In genomic region chr4:6095897-6096296, GRCh38 we compare ENCODE assay signal across 20 cellular contexts.
"Had no signal": no experiment of that assay in that cellular context is flagged by ENCODE, and none has a peak within 500 bp of the region (broad histone marks: within the 10 kb centered on the region; RNA-seq: fewer than 3 reads in every experiment).

No MANE protein-coding gene starts in this region.

- H3K4me1 ChIP-seq: ascending aorta, breast epithelium, left ventricle myocardium inferior, psoas muscle, right atrium auricular region, tibial artery had no signal

- H3K9me3 ChIP-seq: ascending aorta, breast epithelium, neutrophil, ovary, psoas muscle, right atrium auricular region, tibial artery had no signal

- H3K9me3 Mint-ChIP-seq: activated naive CD4-positive, alpha-beta T cell treated with anti-CD3 and anti-CD28 coated beads, Interleukin-2, amount 50 U/mL, for 72 hours; immature natural killer cell; natural killer cell had no signal

- H3K27ac Mint-ChIP-seq: activated naive CD4-positive, alpha-beta T cell treated with anti-CD3 and anti-CD28 coated beads, Interleukin-2, amount 50 U/mL, for 72 hours; stimulated activated naive CD8-positive, alpha-beta T cell treated with anti-CD3 and anti-CD28 coated beads, Interleukin-15, Interleukin-2, amounts not matched to agents 100 ng/mL and 50 ng/mL, for 24 hours had no signal

- ATAC-seq: natural killer cell, psoas muscle had no signal

- H3K27me3 Mint-ChIP-seq: stimulated activated naive CD8-positive, alpha-beta T cell treated with anti-CD3 and anti-CD28 coated beads, Interleukin-15, Interleukin-2, amounts not matched to agents 100 ng/mL and 50 ng/mL, for 24 hours had no signal

- H3K36me3 Mint-ChIP-seq: activated naive CD4-positive, alpha-beta T cell treated with anti-CD3 and anti-CD28 coated beads, Interleukin-2, amount 50 U/mL, for 72 hours; natural killer cell had no signal

- H3K27me3 ChIP-seq: ascending aorta, breast epithelium, ovary, right atrium auricular region had no signal

- H3K27ac ChIP-seq: ascending aorta, breast epithelium, left ventricle myocardium inferior, neutrophil, ovary, psoas muscle, right atrium auricular region, tibial artery, WERI-Rb-1 had no signal

- H3K4me3 Mint-ChIP-seq: immature natural killer cell; natural killer cell; stimulated activated naive CD8-positive, alpha-beta T cell treated with anti-CD3 and anti-CD28 coated beads, Interleukin-15, Interleukin-2, amounts not matched to agents 100 ng/mL and 50 ng/mL, for 24 hours had no signal

- DNase-seq: activated CD4-positive, alpha-beta T cell treated with anti-CD3 and anti-CD28 coated beads, Interleukin-2, amount 50 U/mL, for 4 hours; activated T-cell treated with anti-CD3 and anti-CD28 coated beads for 4 hours; cortex of kidney; immature natural killer cell; kidney glomerular epithelial cell; left ventricle myocardium inferior; midbrain; natural killer cell; ovary; psoas muscle; stimulated activated CD4-positive, alpha-beta T cell treated with anti-CD3 and anti-CD28 coated beads, Interleukin-1b, Interleukin-23, amount 100 ng/mL, for 48 hours; substantia nigra; WERI-Rb-1 had no signal

- H3K36me3 ChIP-seq: ascending aorta, breast epithelium, left ventricle myocardium inferior, neutrophil, ovary, right atrium auricular region, tibial artery, WERI-Rb-1 had no signal

- H3K4me3 ChIP-seq: ascending aorta, breast epithelium, left ventricle myocardium inferior, ovary, psoas muscle, right atrium auricular region, tibial artery had no signal
